1 cellular context compared by ENCODE assay signal in genomic region chr9:129644902-129645301, GRCh38.
TF ChIP-seq lines count a peak whose summit lies in the region.

No MANE protein-coding gene starts in this region.

TF ChIP-seq in GM12878, 131 proteins besides CTCF, POLR2A, EP300 and RAD21:
- peak; percentile 71 for TF ChIP-seq RAD51 (IDR thresholded peaks at IDR 0.05)
- no peak for TF ChIP-seq HCFC1 (IDR thresholded peaks at IDR 0.05; ENCODE audit: low read length)
- TF ChIP-seq BHLHE40 (IDR thresholded peaks at IDR 0.05; ENCODE audit: borderline replicate concordance in 1 of 2, low read depth in 2 of 2, low read length in 1 of 2), result peak in 1 of 2 experiments; percentile 18; a peak in 1 of 4 replicates
- peak; percentile 46 for TF ChIP-seq USF1 (IDR thresholded peaks at IDR 0.05; ENCODE audit: borderline replicate concordance, extremely low read length, insufficient read depth, low read depth, low read length)
